Comparison of ENCODE assay signal across 14 cellular contexts in genomic region chr7:74502216-74502891, GRCh38. TPM values are rescaled to one million over a fixed set of nuclear protein-coding genes. Genes with fewer than 3 reads are reported as not detected.
DNase-seq lines count a peak whose midpoint lies in the region; ATAC-seq and TF ChIP-seq lines count a peak whose summit lies in the region.
"Had no signal": no experiment of that assay in that cellular context is flagged by ENCODE, and none has a peak within 500 bp of the region (broad histone marks: within the 10 kb centered on the region; RNA-seq: fewer than 3 reads in every experiment).

No MANE protein-coding gene starts in this region.

- DNase-seq in MG63 (peak; percentile 81), NCI-H774 (lab: John Stamatoyannopoulos, UW) (peak; percentile 90), gastrocnemius medialis (peak; percentile 93 to 97), H4 (ENCODE audit: low spot score) (no peak), NOMO-1 treated with DMSO at 0.1 percent for 48 hours (lab: John Stamatoyannopoulos, UW; ENCODE audit: unreplicated experiment) (no peak)
- DNase-seq: activated CD8-positive, alpha-beta memory T cell treated with anti-CD3 and anti-CD28 coated beads, Interleukin-2, amount 10 ng/mL, durations not matched to agents 7 days and 5 days; DMS79 treated with DMSO at 0.1 percent for 48 hours; erythroblast; islet precursor cell; OCI-M1; T1000 had no signal

- WGBS in gastroesophageal sphincter (ENCODE audit: low coverage in 1 of 2), 2 donors, result 64 to 72% methylated on average over 4 to 9 of the region's 14 CpGs

- in situ Hi-C loops in gastrocnemius medialis (cut with MboI; ENCODE audit: low sequenced_read_pairs in 4 of 4), result no loop called here

- ATAC-seq in gastroesophageal sphincter (peak; percentile 60), gastrocnemius medialis (peak; percentile 76 to 81), HG02870 (IDR thresholded peaks at IDR 0.05; ENCODE audit: unreplicated experiment) (no peak), GM18519 (IDR thresholded peaks at IDR 0.05; ENCODE audit: low FRiP score, unreplicated experiment) (no peak)
- ATAC-seq: activated CD8-positive, alpha-beta memory T cell treated with anti-CD3 and anti-CD28 coated beads, Interleukin-2, amount 10 ng/mL, durations not matched to agents 7 days and 5 days had no signal

- H3K27ac ChIP-seq in gastroesophageal sphincter (peak overlapping the region in 3 of 4 donors; percentile 47 to 69 (median 56)), gastrocnemius medialis (peak overlapping the region; percentile 87 to 94 (median 90))

- H3K4me1 ChIP-seq in gastroesophageal sphincter (peaks cover 0 to 47% (median 6%) of the 10 kb centered on the region in 3 donors), gastrocnemius medialis (peaks cover 14 to 37% of the 10 kb centered on the region in 2 donors)

- intact Hi-C loops in gastrocnemius medialis (cut with DNase I; ENCODE audit: low total_unique reads), result loop anchor here (1.0 kb wide), 1 partner anchor 19 kb away; no protein-coding TSS in a partner anchor

- TF ChIP-seq EP300 in gastroesophageal sphincter (IDR thresholded peaks at IDR 0.05), result no peak

- TF ChIP-seq POLR2A in gastroesophageal sphincter (IDR thresholded peaks at IDR 0.05), result no peak
- TF ChIP-seq POLR2A in gastrocnemius medialis (IDR thresholded peaks at IDR 0.05), result peak; percentile 26 to 46

- no peaks in the 10 kb centered on the region for H3K27me3 ChIP-seq in MG63
- H3K27me3 ChIP-seq in gastroesophageal sphincter, result no peaks in the 10 kb centered on the region
- no peaks in the 10 kb centered on the region for H3K27me3 ChIP-seq in gastrocnemius medialis

- H3K36me3 ChIP-seq in MG63 (peaks cover 6% of the 10 kb centered on the region; the same call in 1 of the 2 replicates), gastroesophageal sphincter (no peaks in the 10 kb centered on the region), gastrocnemius medialis (no peaks in the 10 kb centered on the region)

- TF ChIP-seq CTCF in gastroesophageal sphincter (IDR thresholded peaks at IDR 0.05) (no peak), gastrocnemius medialis (IDR thresholded peaks at IDR 0.05 in 4 of 5, conservative IDR thresholded peaks at IDR 0.05 in 1 of 5) (peak in 2 of 5 experiments; percentile 7 to 23)

- no peak overlapping the region for H3K4me3 ChIP-seq in MG63
- no peak overlapping the region for H3K4me3 ChIP-seq in gastroesophageal sphincter
- H3K4me3 ChIP-seq in gastrocnemius medialis, result no peak overlapping the region

- no peaks in the 10 kb centered on the region for H3K9me3 ChIP-seq in MG63
- H3K9me3 ChIP-seq in gastroesophageal sphincter, result no peaks in the 10 kb centered on the region
- no peaks in the 10 kb centered on the region for H3K9me3 ChIP-seq in gastrocnemius medialis

RNA-seq across cellular contexts. Expression of gene GTF2IRD1, which starts 48.6 kb away (rescaled TPM):
- 9.9 and 12.5 TPM in 2 replicates for total RNA-seq in MG63 (2014; rRNA removed; shearing (Covaris generic); ENCODE audit: low replicate concordance)
- 10 to 100 TPM; 21.5 to 49.0 (median 28.2) TPM for total RNA-seq in gastroesophageal sphincter
- total RNA-seq in gastrocnemius medialis, result 100 to 1,000 TPM in 1 of 4 donors, 10 to 100 TPM in 3; 42.9 to 109 (median 77.0) TPM
- 5.9 and 13.0 TPM in 2 replicates for total RNA-seq in H4 (2014; rRNA removed; shearing (Covaris generic))

Comparison
In these comparisons a context has a peak if more than half of its experiments do, and no peak if none do; other contexts are left out.
1. DNase-seq: peak in MG63 (single experiment), NCI-H774 (single experiment) and gastrocnemius medialis (2 of 2); none in H4 (single experiment) and NOMO-1 treated with DMSO at 0.1 percent for 48 hours (single experiment).
2. ATAC-seq: peak in gastroesophageal sphincter (single experiment) and gastrocnemius medialis (2 of 2); none in HG02870 (single experiment) and GM18519 (single experiment).
3. POLR2A ChIP-seq: peak in gastrocnemius medialis (2 of 2); none in gastroesophageal sphincter (0 of 2).